12 cellular contexts compared by ENCODE assay signal in the genomic region with DNA sequence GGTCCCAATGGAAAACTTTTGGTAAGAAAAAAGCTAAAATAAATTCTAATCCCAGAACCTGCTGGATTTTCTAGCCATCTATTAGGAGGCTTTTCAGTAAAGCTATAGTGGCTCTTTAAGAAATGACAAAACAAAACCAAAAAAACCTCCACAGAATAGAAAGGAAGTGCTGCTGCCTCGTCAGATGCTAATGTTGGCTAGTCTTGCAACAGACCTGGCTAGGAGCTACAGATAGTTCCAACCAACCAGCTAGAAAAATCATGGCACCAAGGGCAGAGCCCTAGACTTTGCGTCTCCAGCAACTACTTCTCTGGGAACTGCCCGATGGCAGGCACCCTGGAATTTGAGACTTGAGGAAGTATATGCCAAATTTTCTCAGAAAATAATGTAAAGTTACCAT. TPM values are rescaled to one million over a fixed set of nuclear protein-coding genes. Genes with fewer than 3 reads are reported as not detected.
A peak's percentile ranks its signal among the peaks of the same experiment; 100 is the strongest.
DNase-seq lines count a peak whose midpoint lies in the region; ATAC-seq and FAIRE-seq lines count a peak whose summit lies in the region.
"Had no signal": no experiment of that assay in that cellular context is flagged by ENCODE, and none has a peak within 500 bp of the region (broad histone marks: within the 10 kb centered on the region; RNA-seq: fewer than 3 reads in every experiment).

No MANE protein-coding gene starts in this region.

- DNase-seq in CD1c-positive myeloid dendritic cell (ENCODE audit: extremely low spot score) (peak; percentile 63), GM18507 (ENCODE audit: extremely low spot score, insufficient read length, low read depth) (no peak), SIG-M5 treated with dmso at 0.1 percent for 504 hours (lab: John Stamatoyannopoulos, UW; ENCODE audit: unreplicated experiment) (peak; percentile 88), fibroblast of gingiva (ENCODE audit: low read depth) (peak; percentile 18), mucosa of gallbladder (ENCODE audit: low spot score) (no peak), NCI-H82 (lab: John Stamatoyannopoulos, UW) (no peak), pons (ENCODE audit: low spot score) (no peak)
- DNase-seq: nephron progenitor cell, T-helper 9 cell had no signal

- ATAC-seq in HG03139 (IDR thresholded peaks at IDR 0.05; ENCODE audit: unreplicated experiment) = no peak

- peak; percentile 26 for FAIRE-seq in GM18507 (lab: Jason Lieb, UNC)
- FAIRE-seq: D721Med, keratinocyte had no signal

RNA-seq across cellular contexts. Expression of a gene that starts 7.6 kb away (rescaled TPM):
- 2.8 TPM for total RNA-seq in mucosa of gallbladder

RNA-seq across cellular contexts. Expression of a gene that starts 51.0 kb away (rescaled TPM):
- total RNA-seq in mucosa of gallbladder = 16.6 TPM

Comparison
In these comparisons a context has a peak if more than half of its experiments do, and no peak if none do; other contexts are left out.
1. DNase-seq: peak in CD1c-positive myeloid dendritic cell (single experiment), SIG-M5 treated with dmso at 0.1 percent for 504 hours (single experiment) and fibroblast of gingiva (single experiment); none in GM18507 (single experiment), mucosa of gallbladder (single experiment), NCI-H82 (single experiment) and pons (single experiment).